In genomic region chr12:132558861-132559623, GRCh38 we compare ENCODE assay signal across 9 cellular contexts. TPM values are rescaled to one million over a fixed set of nuclear protein-coding genes. Genes with fewer than 3 reads are reported as not detected.
DNase-seq lines count a peak whose midpoint lies in the region; ATAC-seq and TF ChIP-seq lines count a peak whose summit lies in the region.
"Had no signal": no experiment of that assay in that cellular context is flagged by ENCODE, and none has a peak within 500 bp of the region (broad histone marks: within the 10 kb centered on the region; RNA-seq: fewer than 3 reads in every experiment).

No MANE protein-coding gene starts in this region.

- H3K4me3 ChIP-seq in SU-DHL-6 (ENCODE audit: insufficient read depth, low read length, poor library complexity, severe bottlenecking) (peak overlapping the region; percentile 58), gastroesophageal sphincter (peak overlapping the region; percentile 20 to 56), aorta (ENCODE audit: low read length in 2 of 2) (peak overlapping the region in 1 of 2 donors; percentile 22)

- peaks cover 16% of the 10 kb centered on the region for H3K79me2 ChIP-seq in SU-DHL-6 (ENCODE audit: insufficient read depth, low read length)

- H3K27ac Mint-ChIP-seq in stimulated activated effector memory CD8-positive, alpha-beta T cell treated with anti-CD3 and anti-CD28 coated beads, Interleukin-12 subunit alpha, Interleukin-12 subunit beta, amount 100 ng/mL, for 72 hours: no peak overlapping the region

- no peaks in the 10 kb centered on the region for H3K9me3 Mint-ChIP-seq in stimulated activated effector memory CD8-positive, alpha-beta T cell treated with anti-CD3 and anti-CD28 coated beads, Interleukin-12 subunit alpha, Interleukin-12 subunit beta, amount 100 ng/mL, for 72 hours

- H3K4me1 ChIP-seq in gastroesophageal sphincter (peaks cover 0 to 38% (median 16%) of the 10 kb centered on the region in 3 donors), aorta (ENCODE audit: control insufficient read depth in 1 of 2, insufficient read depth in 2 of 2, low read length in 2 of 2) (no peaks in the 10 kb centered on the region)

- H4K20me1 ChIP-seq in SU-DHL-6 (ENCODE audit: low read depth, low read length): no peaks in the 10 kb centered on the region

- peaks cover 10% of the 10 kb centered on the region for H3K36me3 Mint-ChIP-seq in stimulated activated effector memory CD8-positive, alpha-beta T cell treated with anti-CD3 and anti-CD28 coated beads, Interleukin-12 subunit alpha, Interleukin-12 subunit beta, amount 100 ng/mL, for 72 hours

- peak overlapping the region; percentile 56 for H3K4me2 ChIP-seq in SU-DHL-6 (ENCODE audit: low read depth, low read length, poor library complexity, severe bottlenecking)

- TF ChIP-seq CTCF in SU-DHL-6 (IDR thresholded peaks at IDR 0.05; ENCODE audit: insufficient read depth, low read length, poor library complexity, severe bottlenecking) (no peak), gastroesophageal sphincter (IDR thresholded peaks at IDR 0.05) (no peak)

- no peaks in the 10 kb centered on the region for H3K9me2 ChIP-seq in SU-DHL-6 (replicated peaks; ENCODE audit: insufficient read depth, low read length)

- H3K36me3 ChIP-seq in SU-DHL-6 (ENCODE audit: low read length): no peaks in the 10 kb centered on the region
- peaks cover 0 to 7% of the 10 kb centered on the region in 2 donors for H3K36me3 ChIP-seq in gastroesophageal sphincter
- no peaks in the 10 kb centered on the region for H3K36me3 ChIP-seq in aorta (ENCODE audit: control insufficient read depth in 1 of 2, insufficient read depth in 2 of 2, low read length in 1 of 2)

- peaks cover 15% of the 10 kb centered on the region for H3K4me1 Mint-ChIP-seq in stimulated activated effector memory CD8-positive, alpha-beta T cell treated with anti-CD3 and anti-CD28 coated beads, Interleukin-12 subunit alpha, Interleukin-12 subunit beta, amount 100 ng/mL, for 72 hours

- H3K27me3 ChIP-seq in SU-DHL-6 (ENCODE audit: low read length): no peaks in the 10 kb centered on the region
- H3K27me3 ChIP-seq in gastroesophageal sphincter: no peaks in the 10 kb centered on the region
- H3K27me3 ChIP-seq in aorta (ENCODE audit: control insufficient read depth in 1 of 2, insufficient read depth in 2 of 2, low read length in 1 of 2): no peaks in the 10 kb centered on the region

- intact Hi-C loops in aorta (cut with DNase I): no loop called here

- H3K9ac ChIP-seq in SU-DHL-6 (ENCODE audit: low read length): no peak overlapping the region

- H2AFZ ChIP-seq in SU-DHL-6 (ENCODE audit: low read depth, low read length, severe bottlenecking): no peak overlapping the region

- H3F3A ChIP-seq in SU-DHL-6 (ENCODE audit: insufficient read depth): no peaks in the 10 kb centered on the region

- DNase-seq in NCI-H748 (lab: John Stamatoyannopoulos, UW; ENCODE audit: unreplicated experiment): peak; percentile 21
- DNase-seq in NCI-H748 treated with DMSO at 0.1 percent for 48 hours (lab: John Stamatoyannopoulos, UW): no peak
- peak in 1 of 2 donors; percentile 51 for DNase-seq in stimulated activated effector memory CD8-positive, alpha-beta T cell treated with anti-CD3 and anti-CD28 coated beads, Interleukin-12 subunit alpha, Interleukin-12 subunit beta, amount 100 ng/mL, for 72 hours (ENCODE audit: low spot score in 2 of 2)
- DNase-seq in aorta: no peak

- TF ChIP-seq POLR2A in gastroesophageal sphincter (IDR thresholded peaks at IDR 0.05): no peak

- H3K9me3 ChIP-seq in SU-DHL-6 (ENCODE audit: insufficient read depth, low read length) (no peaks in the 10 kb centered on the region), gastroesophageal sphincter (no peaks in the 10 kb centered on the region), aorta (ENCODE audit: control insufficient read depth, low read length) (no peaks in the 10 kb centered on the region)

- H3K4me3 Mint-ChIP-seq in stimulated activated effector memory CD8-positive, alpha-beta T cell treated with anti-CD3 and anti-CD28 coated beads, Interleukin-12 subunit alpha, Interleukin-12 subunit beta, amount 100 ng/mL, for 72 hours: peak overlapping the region; percentile 66

- H3K27ac ChIP-seq in SU-DHL-6 (ENCODE audit: low read depth, low read length) (no peak overlapping the region), gastroesophageal sphincter (peak overlapping the region in 1 of 4 donors; percentile 16), aorta (ENCODE audit: low read depth in 1 of 2, low read length in 2 of 2) (no peak overlapping the region)

- no peak for TF ChIP-seq EP300 in gastroesophageal sphincter (IDR thresholded peaks at IDR 0.05)

- WGBS in gastroesophageal sphincter (ENCODE audit: low coverage in 1 of 2), 2 donors: 26 to 84% methylated on average over 3 to 7 of the region's 45 CpGs
- WGBS in aorta, 2 donors: 72 to 74% methylated on average over 45 of the region's 45 CpGs

- no peak for ATAC-seq in gastroesophageal sphincter
- no peak for ATAC-seq in stimulated activated effector memory CD8-positive, alpha-beta T cell treated with anti-CD3 and anti-CD28 coated beads, Interleukin-12 subunit alpha, Interleukin-12 subunit beta, amount 100 ng/mL, for 72 hours
- no peak for ATAC-seq in GM21515 (IDR thresholded peaks at IDR 0.05; ENCODE audit: unreplicated experiment)
- no peak for ATAC-seq in aorta (ENCODE audit: low FRiP score)
- ATAC-seq in HG03175 (IDR thresholded peaks at IDR 0.05; ENCODE audit: unreplicated experiment): no peak

RNA-seq across cellular contexts. Expression of gene LRCOL1, which starts 51.3 kb away (rescaled TPM):
- total RNA-seq in gastroesophageal sphincter (not detected), aorta (1 to 10 TPM in 1 of 2 donors, not detected in 1; 1.2 TPM)
- polyA plus RNA-seq in aorta: under 1 TPM in 1 of 2 donors, not detected in 1; 0.59 TPM
- total RNA-seq: activated CD8-positive, alpha-beta memory T cell treated with anti-CD3 and anti-CD28 coated beads for 36 hours had no signal

RNA-seq across cellular contexts. Expression of gene P2RX2, which starts 59.5 kb away (rescaled TPM):
- 1 to 10 TPM in 3 of 4 donors, under 1 TPM in 1; 0.47 to 3.9 (median 3.3) TPM for total RNA-seq in gastroesophageal sphincter
- under 1 TPM in 1 of 2 donors, not detected in 1; 0.27 TPM for total RNA-seq in aorta
- polyA plus RNA-seq in aorta: not detected
- total RNA-seq: activated CD8-positive, alpha-beta memory T cell treated with anti-CD3 and anti-CD28 coated beads for 36 hours had no signal
